ENCODE assay signal across 22 cellular contexts in the genomic region with DNA sequence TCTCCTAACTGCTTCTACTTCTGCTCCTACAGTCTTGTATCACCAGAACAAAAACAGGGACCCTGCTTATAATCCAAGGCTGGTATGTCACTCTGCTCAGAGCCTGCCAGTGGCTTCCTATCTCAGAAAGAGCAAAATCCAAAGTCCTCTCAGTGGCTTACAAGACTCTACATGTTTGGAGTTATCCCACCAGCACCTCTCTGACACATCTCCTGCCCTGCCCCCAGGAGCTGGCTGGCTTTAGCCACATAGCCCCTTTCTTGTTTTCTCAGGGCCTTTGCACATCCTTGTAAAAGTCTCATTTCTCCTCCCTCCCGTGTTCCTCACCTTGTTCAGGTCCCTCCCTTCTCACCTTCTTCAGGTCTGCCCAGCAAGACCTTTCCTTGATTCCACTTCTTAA. TPM values are rescaled to one million over a fixed set of nuclear protein-coding genes. Genes with fewer than 3 reads are reported as not detected.
DNase-seq lines count a peak whose midpoint lies in the region; ATAC-seq, FAIRE-seq and TF ChIP-seq lines count a peak whose summit lies in the region.
"Had no signal": no experiment of that assay in that cellular context is flagged by ENCODE, and none has a peak within 500 bp of the region (broad histone marks: within the 10 kb centered on the region; RNA-seq: fewer than 3 reads in every experiment).

No MANE protein-coding gene starts in this region.

- peaks cover 0 to 3% of the 10 kb centered on the region in 2 donors for H3K4me1 ChIP-seq in breast epithelium
- H3K4me1 ChIP-seq in keratinocyte (ENCODE audit: control insufficient read depth, extremely low read depth, insufficient read depth, low read length) = peaks cover 56% of the 10 kb centered on the region

- no peak for TF ChIP-seq POLR2A in breast epithelium (IDR thresholded peaks at IDR 0.05)

- POLR2A ChIA-PET in MCF 10A (lab: Yijun Ruan, JAX) = interaction anchor here (0.8 to 2.4 kb wide), 11 partner anchors 8 to 1213 kb away, joined by 3 to 11 read pairs (median 4); a partner anchor contains a TSS

- H3K27ac Mint-ChIP-seq in MCF 10A (ENCODE audit: low read depth, unreplicated experiment) = peak overlapping the region; percentile 33
- no peak overlapping the region for H3K27ac Mint-ChIP-seq in activated T-helper 2 cell treated with anti-CD3 and anti-CD28 coated beads, Interferon-gamma antibody, Interleukin-2, Interleukin-4, amounts not matched to agents 10 μg/mL and 5 μg/mL and 100 μg/mL, durations not matched to agents 14 hours and 24 hours and 36 hours
- H3K27ac Mint-ChIP-seq in type B pancreatic cell = no peak overlapping the region

- H3K27ac ChIP-seq in breast epithelium (no peak overlapping the region), keratinocyte (ENCODE audit: control insufficient read depth, insufficient read depth, low read length) (peak overlapping the region; percentile 46)

- H2AFZ ChIP-seq in keratinocyte (ENCODE audit: control insufficient read depth, low read length) = no peak overlapping the region

- CTCF ChIA-PET in MCF 10A (lab: Yijun Ruan, JAX) = interaction anchor here (0.6 to 2.6 kb wide), 10 partner anchors 14 to 1193 kb away, joined by 3 to 16 read pairs (median 3); no protein-coding TSS in a partner anchor

- peaks cover 35% of the 10 kb centered on the region for H3K4me1 Mint-ChIP-seq in MCF 10A (ENCODE audit: insufficient read depth, unreplicated experiment)
- H3K4me1 Mint-ChIP-seq in activated T-helper 2 cell treated with anti-CD3 and anti-CD28 coated beads, Interferon-gamma antibody, Interleukin-2, Interleukin-4, amounts not matched to agents 10 μg/mL and 5 μg/mL and 100 μg/mL, durations not matched to agents 14 hours and 24 hours and 36 hours (ENCODE audit: low read depth) = peaks cover 28% of the 10 kb centered on the region
- peaks cover 18% of the 10 kb centered on the region for H3K4me1 Mint-ChIP-seq in type B pancreatic cell (ENCODE audit: unreplicated experiment)

- H3K9me3 Mint-ChIP-seq in MCF 10A (ENCODE audit: unreplicated experiment) (no peaks in the 10 kb centered on the region), type B pancreatic cell (no peaks in the 10 kb centered on the region)
- H3K9me3 Mint-ChIP-seq in activated T-helper 2 cell treated with anti-CD3 and anti-CD28 coated beads, Interferon-gamma antibody, Interleukin-2, Interleukin-4, amounts not matched to agents 10 μg/mL and 5 μg/mL and 100 μg/mL, durations not matched to agents 14 hours and 24 hours and 36 hours = no peaks in the 10 kb centered on the region

- H4K20me1 ChIP-seq in keratinocyte (ENCODE audit: control insufficient read depth, extremely low read depth, insufficient read depth, low read length) = no peaks in the 10 kb centered on the region

- H3K4me3 ChIP-seq in breast epithelium (no peak overlapping the region), keratinocyte (ENCODE audit: control insufficient read depth in 2 of 3, extremely low read depth in 1 of 3, insufficient read depth in 2 of 3, low read depth in 1 of 3, low read length in 3 of 3) (no peak overlapping the region), foreskin fibroblast (ENCODE audit: low read depth in 1 of 2, low read length in 2 of 2) (no peak overlapping the region)
- H3K4me3 ChIP-seq: MG63 had no signal

- no peaks in the 10 kb centered on the region for H3K27me3 Mint-ChIP-seq in MCF 10A (ENCODE audit: insufficient read depth, unreplicated experiment)
- H3K27me3 Mint-ChIP-seq in activated T-helper 2 cell treated with anti-CD3 and anti-CD28 coated beads, Interferon-gamma antibody, Interleukin-2, Interleukin-4, amounts not matched to agents 10 μg/mL and 5 μg/mL and 100 μg/mL, durations not matched to agents 14 hours and 24 hours and 36 hours (ENCODE audit: low read depth) = peaks cover 36% of the 10 kb centered on the region
- peaks cover 64% of the 10 kb centered on the region for H3K27me3 Mint-ChIP-seq in type B pancreatic cell

- intact Hi-C loops in MCF 10A (cut with micrococcal nuclease) (loop anchor here (5.0 kb wide), 2 partner anchors 94 to 1011 kb away; no protein-coding TSS in a partner anchor), breast epithelium (cut with DNase I; ENCODE audit: low total_unique reads) (no loop called here)
- intact Hi-C loops in activated T-helper 2 cell treated with anti-CD3 and anti-CD28 coated beads, Interferon-gamma antibody, Interleukin-2, Interleukin-4, amounts not matched to agents 10 μg/mL and 5 μg/mL and 100 μg/mL, durations not matched to agents 14 hours and 24 hours and 36 hours (cut with micrococcal nuclease) = loop anchor here (5.0 to 10.0 kb wide), 6 partner anchors 104 to 1561 kb away; a partner anchor contains a TSS

- peak overlapping the region; percentile 1 for H3K4me2 ChIP-seq in keratinocyte (ENCODE audit: control insufficient read depth, extremely low read depth, insufficient read depth, low read depth, low read length)

- H3K9me1 ChIP-seq in keratinocyte (ENCODE audit: control insufficient read depth, extremely low read depth, insufficient read depth, low read length) = no peaks in the 10 kb centered on the region

- no peak for ATAC-seq in HG03135 (IDR thresholded peaks at IDR 0.05; ENCODE audit: unreplicated experiment)
- ATAC-seq: HCT116 had no signal

- H3K36me3 ChIP-seq in breast epithelium (no peaks in the 10 kb centered on the region), keratinocyte (ENCODE audit: control insufficient read depth in 2 of 2, extremely low read depth in 1 of 2, insufficient read depth in 2 of 2, low read length in 2 of 2) (no peaks in the 10 kb centered on the region)
- H3K36me3 ChIP-seq: MG63 had no signal

- DNase-seq in MCF 10A (ENCODE audit: unreplicated experiment) = no peak
- DNase-seq in breast epithelium (ENCODE audit: low spot score in 2 of 2) = no peak
- DNase-seq in activated T-helper 2 cell treated with anti-CD3 and anti-CD28 coated beads, Interferon-gamma antibody, Interleukin-2, Interleukin-4, amounts not matched to agents 10 μg/mL and 5 μg/mL and 100 μg/mL, durations not matched to agents 14 hours and 24 hours and 36 hours (ENCODE audit: low spot score) = no peak
- DNase-seq in keratinocyte (ENCODE audit: low read depth, low spot score) = no peak
- no peak for DNase-seq in type B pancreatic cell (ENCODE audit: extremely low spot score, unreplicated experiment)
- no peak for DNase-seq in retina
- DNase-seq in foreskin fibroblast = no peak
- DNase-seq: DMS79 treated with DMSO at 0.1 percent for 48 hours, GOT3, IMR-90, MG63, NCI-H1048, NCI-H1436, NCI-H2029, NCI-H345, NCI-H524 treated with DMSO at 0.1 percent for 48 hours, RPMI8226 had no signal

- TF ChIP-seq CTCF in MCF 10A (IDR thresholded peaks at IDR 0.05; ENCODE audit: unreplicated experiment) (no peak), breast epithelium (IDR thresholded peaks at IDR 0.05) (no peak), keratinocyte (optimal IDR thresholded peaks at IDR 0.05 in 1 of 3, IDR thresholded peaks at IDR 0.05 in 1 of 3, conservative IDR thresholded peaks at IDR 0.05 in 1 of 3; ENCODE audit: extremely low read depth in 1 of 3, insufficient read depth in 2 of 3, low read length in 3 of 3) (no peak), type B pancreatic cell (conservative IDR thresholded peaks at IDR 0.05) (no peak), foreskin fibroblast (IDR thresholded peaks at IDR 0.05; ENCODE audit: low read depth, low read length) (no peak)

- H3K9ac ChIP-seq in keratinocyte (ENCODE audit: control insufficient read depth, extremely low read depth, insufficient read depth, low read length) = no peak overlapping the region

- H3K9me3 ChIP-seq in breast epithelium (no peaks in the 10 kb centered on the region), keratinocyte (ENCODE audit: control insufficient read depth, low read depth, low read length) (no peaks in the 10 kb centered on the region)
- H3K9me3 ChIP-seq: MG63 had no signal

- peak; percentile 67 for FAIRE-seq in keratinocyte (lab: Jason Lieb, UNC)
- FAIRE-seq: A204.1, HTR-8/SVneo had no signal

- no peak overlapping the region for H3K4me3 Mint-ChIP-seq in MCF 10A (ENCODE audit: unreplicated experiment)
- H3K4me3 Mint-ChIP-seq in activated T-helper 2 cell treated with anti-CD3 and anti-CD28 coated beads, Interferon-gamma antibody, Interleukin-2, Interleukin-4, amounts not matched to agents 10 μg/mL and 5 μg/mL and 100 μg/mL, durations not matched to agents 14 hours and 24 hours and 36 hours (ENCODE audit: low read depth) = peak overlapping the region; percentile 41
- H3K4me3 Mint-ChIP-seq in type B pancreatic cell = peak overlapping the region; percentile 92

- H3K27me3 ChIP-seq in breast epithelium = no peaks in the 10 kb centered on the region
- no peaks in the 10 kb centered on the region for H3K27me3 ChIP-seq in keratinocyte (ENCODE audit: control insufficient read depth, extremely low read depth, insufficient read depth, low read length)
- H3K27me3 ChIP-seq: MG63 had no signal

- no peaks in the 10 kb centered on the region for H3K36me3 Mint-ChIP-seq in MCF 10A (ENCODE audit: insufficient read depth, unreplicated experiment)
- no peaks in the 10 kb centered on the region for H3K36me3 Mint-ChIP-seq in activated T-helper 2 cell treated with anti-CD3 and anti-CD28 coated beads, Interferon-gamma antibody, Interleukin-2, Interleukin-4, amounts not matched to agents 10 μg/mL and 5 μg/mL and 100 μg/mL, durations not matched to agents 14 hours and 24 hours and 36 hours (ENCODE audit: low read depth)
- H3K36me3 Mint-ChIP-seq in type B pancreatic cell = peaks cover 6% of the 10 kb centered on the region

- no TSS peak for BruUV-seq in MCF 10A (replicated peaks; lab: Mats Ljungman, UMichigan)

- peaks cover 12% of the 10 kb centered on the region for H3K79me2 ChIP-seq in keratinocyte (ENCODE audit: control insufficient read depth, insufficient read depth, low read length)

- dilution Hi-C loops in keratinocyte (cut with MboI; ENCODE audit: extremely low pct_ligation_motif_present, low sequenced_read_pairs) = no loop called here

RNA-seq across cellular contexts. Expression of a gene that starts 2.2 kb away (rescaled TPM):
- total RNA-seq in MCF 10A (2022) (15.6 and 15.8 TPM in 2 replicates), breast epithelium (100 to 1,000 TPM in 1 of 3 donors, 10 to 100 TPM in 2; 59.7 to 117 (median 65.9) TPM), type B pancreatic cell (ENCODE audit: low replicate concordance) (59.3 and 154 TPM in 2 replicates)
- total RNA-seq in activated T-helper 2 cell treated with anti-CD3 and anti-CD28 coated beads, Interferon-gamma antibody, Interleukin-2, Interleukin-4, amounts not matched to agents 10 μg/mL and 5 μg/mL and 100 μg/mL, durations not matched to agents 14 hours and 24 hours and 36 hours = 12.7 and 13.2 TPM in 2 replicates
- 8.9 to 18.9 TPM (median 18.2 TPM) in 3 replicates for polyA plus RNA-seq in keratinocyte
- polyA plus RNA-seq in keratinocyte (2011; ENCODE audit: low read depth) = 2.1 TPM
- 14.5 and 22.9 TPM in 2 replicates for polyA plus RNA-seq in keratinocyte (2011; cell fraction: cytosol; rRNA removed)
- 15.1 and 18.9 TPM in 2 replicates for polyA plus RNA-seq in keratinocyte (2011; cell fraction: nucleus; rRNA removed)
- polyA plus RNA-seq in keratinocyte (2012; ENCODE audit: low replicate concordance) = 6.3 and 28.6 TPM in 2 replicates
- polyA minus RNA-seq in keratinocyte = 12.8 to 25.6 TPM (median 19.9 TPM) in 3 replicates
- 34.7 TPM for polyA minus RNA-seq in keratinocyte (2011; cell fraction: cytosol; rRNA and poly(A)+ RNA removed)
- 17.6 and 27.0 TPM in 2 replicates for polyA minus RNA-seq in keratinocyte (2011; cell fraction: nucleus; rRNA and poly(A)+ RNA removed)

RNA-seq across cellular contexts. Expression of a gene that starts 59.9 kb away (rescaled TPM):
- total RNA-seq in MCF 10A (2022) (not detected in 2 replicates), breast epithelium (not detected), type B pancreatic cell (ENCODE audit: low replicate concordance) (not detected in 2 replicates)
- total RNA-seq in activated T-helper 2 cell treated with anti-CD3 and anti-CD28 coated beads, Interferon-gamma antibody, Interleukin-2, Interleukin-4, amounts not matched to agents 10 μg/mL and 5 μg/mL and 100 μg/mL, durations not matched to agents 14 hours and 24 hours and 36 hours = not detected in 2 replicates
- not detected in 3 replicates for polyA plus RNA-seq in keratinocyte
- polyA plus RNA-seq in keratinocyte (2011; ENCODE audit: low read depth) = not detected
- not detected in 2 replicates for polyA plus RNA-seq in keratinocyte (2011; cell fraction: cytosol; rRNA removed)
- polyA plus RNA-seq in keratinocyte (2011; cell fraction: nucleus; rRNA removed) = not detected in 2 replicates
- not detected in 2 replicates for polyA plus RNA-seq in keratinocyte (2012; ENCODE audit: low replicate concordance)
- not detected in 3 replicates for polyA minus RNA-seq in keratinocyte
- not detected for polyA minus RNA-seq in keratinocyte (2011; cell fraction: cytosol; rRNA and poly(A)+ RNA removed)
- polyA minus RNA-seq in keratinocyte (2011; cell fraction: nucleus; rRNA and poly(A)+ RNA removed) = not detected in 2 replicates
- total RNA-seq: IMR-90 had no signal
- polyA plus RNA-seq: BJ, IMR-90 had no signal
